8 cellular contexts compared by ENCODE assay signal in the genomic region with DNA sequence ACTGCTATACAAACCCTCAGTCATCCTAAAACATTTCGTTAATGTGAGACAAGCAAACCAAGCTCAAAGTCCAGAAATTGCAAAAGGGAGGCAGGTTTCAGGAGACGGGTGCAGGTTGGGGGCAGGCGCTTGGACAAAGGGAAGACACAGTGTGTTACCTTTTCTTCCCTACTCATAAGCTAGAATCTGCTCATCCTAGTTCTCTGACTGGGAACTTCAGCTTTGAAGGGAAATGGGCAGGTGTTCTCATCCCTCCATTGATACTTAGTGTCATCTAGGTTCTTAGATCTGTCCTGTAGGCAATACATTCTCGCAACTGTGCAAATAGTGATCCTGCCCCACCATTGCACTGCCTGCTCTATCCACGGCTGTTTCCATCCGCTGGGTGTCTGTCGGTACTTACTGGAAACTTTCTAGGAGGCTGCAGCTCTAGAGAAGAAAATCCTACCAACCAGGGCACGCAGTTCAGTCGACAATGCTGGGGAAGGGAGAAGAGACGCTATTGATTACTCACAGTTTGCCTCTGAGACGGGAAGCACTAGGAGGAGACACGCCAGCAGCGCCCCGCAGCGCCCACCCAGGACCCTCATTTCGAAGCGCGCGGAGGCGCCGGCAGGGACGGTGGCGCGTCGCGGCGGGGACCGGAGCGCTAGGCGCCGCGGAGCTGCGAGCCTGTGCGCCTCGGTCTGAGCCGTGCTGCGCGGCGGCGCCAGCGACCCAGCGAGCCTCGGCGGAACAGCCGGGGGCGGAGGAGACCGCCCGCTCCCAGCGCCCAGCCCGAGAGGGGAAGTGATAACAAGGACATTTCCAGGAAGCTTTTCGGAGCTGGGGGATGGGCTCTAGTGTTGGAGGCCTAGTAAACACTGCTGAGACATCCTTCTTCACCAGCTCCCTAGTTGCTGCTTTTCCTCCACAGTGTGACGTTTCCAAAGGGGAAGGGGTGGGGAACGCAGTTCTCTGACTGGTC. TPM values are rescaled to one million over a fixed set of nuclear protein-coding genes. Genes with fewer than 3 reads are reported as not detected.
DNase-seq lines count a peak whose midpoint lies in the region; ATAC-seq lines count a peak whose summit lies in the region.

A gene (minus strand): TSS at position 737 of the 967 bp plus-strand sequence. CDS start 147 bp downstream, at position 590.

- 2% methylated on average over 46 of the region's 53 CpGs for WGBS in mesenchymal stem cell

- peaks cover 0 to 18% (median 13%) of the 10 kb centered on the region in 11 experiments; a peak in 12 of 22 replicates for H3K27me3 ChIP-seq in BLaER1 treated with 17β-estradiol and CSF1 and Interleukin-3, amounts not matched to agents 10 nM and 100 nM
- no peaks in the 10 kb centered on the region for H3K27me3 ChIP-seq in mesenchymal stem cell (ENCODE audit: control insufficient read depth in 1 of 2, insufficient read depth in 1 of 2, low read length in 2 of 2)

- no peaks in the 10 kb centered on the region for H3K36me3 ChIP-seq in BLaER1 treated with 17β-estradiol and CSF1 and Interleukin-3, amounts not matched to agents 10 nM and 100 nM
- no peaks in the 10 kb centered on the region for H3K36me3 ChIP-seq in mesenchymal stem cell (ENCODE audit: control insufficient read depth in 1 of 2, insufficient read depth in 2 of 2, low read depth in 1 of 2, low read length in 2 of 2)

- H3K4me2 ChIP-seq in BLaER1 treated with 17β-estradiol and CSF1 and Interleukin-3, amounts not matched to agents 10 nM and 100 nM: peak within 1 kb of the TSS; percentile 84 to 90 (median 87)
- peak within 1 kb of the TSS; percentile 96 for H3K4me2 ChIP-seq in mesenchymal stem cell (ENCODE audit: low read length, poor library complexity, severe bottlenecking)

- H2BK12ac ChIP-seq in mesenchymal stem cell (ENCODE audit: low read length in 2 of 2): peak within 1 kb of the TSS; percentile 47 to 97

- H2AFZ ChIP-seq in mesenchymal stem cell (ENCODE audit: low read depth, low read length): peak within 1 kb of the TSS; percentile 73

- peak; percentile 90 for ATAC-seq in GM19328 (IDR thresholded peaks at IDR 0.05; ENCODE audit: unreplicated experiment)
- ATAC-seq in HG03439 (IDR thresholded peaks at IDR 0.05; ENCODE audit: unreplicated experiment): peak; percentile 91

- H2AK5ac ChIP-seq in mesenchymal stem cell (ENCODE audit: low read length, severe bottlenecking): no peak within 1 kb of the TSS

- H2BK15ac ChIP-seq in mesenchymal stem cell (ENCODE audit: low read depth, poor library complexity, severe bottlenecking): no peak within 1 kb of the TSS

- H4K91ac ChIP-seq in mesenchymal stem cell (ENCODE audit: low read length): peak within 1 kb of the TSS; percentile 73

- DNase-seq in NOMO-1 (lab: John Stamatoyannopoulos, UW; ENCODE audit: unreplicated experiment in 2 of 2): peak; percentile 47 to 49
- DNase-seq in activated T-cell treated with anti-CD3 and anti-CD28 coated beads for 1 hour (ENCODE audit: low read depth): peak; percentile 10
- peak; percentile 65 for DNase-seq in epidermal melanocyte (ENCODE audit: insufficient read length, low spot score)
- DNase-seq in mesenchymal stem cell: peak; percentile 94
- peak; percentile 1 for DNase-seq in stimulated activated CD8-positive, alpha-beta memory T cell treated with anti-CD3 and anti-CD28 coated beads, Interleukin-15, amount 100 ng/mL, for 1 hour (ENCODE audit: low read depth)

- H3K23ac ChIP-seq in mesenchymal stem cell (ENCODE audit: low read length in 2 of 2): no peak within 1 kb of the TSS

- H3K79me1 ChIP-seq in mesenchymal stem cell (replicated peaks; ENCODE audit: low read length, poor library complexity, severe bottlenecking): no peaks in the 10 kb centered on the region

- no peaks in the 10 kb centered on the region for H3K9me3 ChIP-seq in BLaER1 treated with 17β-estradiol and CSF1 and Interleukin-3, amounts not matched to agents 10 nM and 100 nM (replicated peaks in 1 of 11)
- H3K9me3 ChIP-seq in mesenchymal stem cell (ENCODE audit: control insufficient read depth, low read length): no peaks in the 10 kb centered on the region

- peak within 1 kb of the TSS; percentile 37 for H2BK5ac ChIP-seq in mesenchymal stem cell (ENCODE audit: low read depth, low read length, poor library complexity, severe bottlenecking)

- H3K4me3 ChIP-seq in BLaER1 treated with 17β-estradiol and CSF1 and Interleukin-3, amounts not matched to agents 10 nM and 100 nM: peak within 1 kb of the TSS; percentile 58 to 74 (median 66)
- peak within 1 kb of the TSS; percentile 75 to 96 for H3K4me3 ChIP-seq in mesenchymal stem cell (ENCODE audit: insufficient read depth in 1 of 2, low read depth in 1 of 2, low read length in 2 of 2)

- H3K14ac ChIP-seq in mesenchymal stem cell (ENCODE audit: low read length in 2 of 2): peak within 1 kb of the TSS in 1 of 2 experiments; percentile 64

- peak within 1 kb of the TSS; percentile 77 for H2BK120ac ChIP-seq in mesenchymal stem cell (ENCODE audit: low read depth, low read length)

- H3K9ac ChIP-seq in BLaER1 treated with 17β-estradiol and CSF1 and Interleukin-3, amounts not matched to agents 10 nM and 100 nM: peak within 1 kb of the TSS; percentile 67 to 86 (median 78)
- peak within 1 kb of the TSS; percentile 98 for H3K9ac ChIP-seq in mesenchymal stem cell (ENCODE audit: low read length)

- no peaks in the 10 kb centered on the region for H4K20me1 ChIP-seq in BLaER1 treated with 17β-estradiol and CSF1 and Interleukin-3, amounts not matched to agents 10 nM and 100 nM

- peak within 1 kb of the TSS; percentile 96 for H4K8ac ChIP-seq in mesenchymal stem cell (ENCODE audit: low read length)

- peak within 1 kb of the TSS; percentile 29 to 46 for H3K4ac ChIP-seq in mesenchymal stem cell (ENCODE audit: low read depth in 1 of 2, low read length in 2 of 2)

- H3K27ac ChIP-seq in BLaER1 treated with 17β-estradiol and CSF1 and Interleukin-3, amounts not matched to agents 10 nM and 100 nM: peak within 1 kb of the TSS; percentile 54 to 87 (median 72); a peak in 21 of 22 replicates
- peak within 1 kb of the TSS; percentile 83 for H3K27ac ChIP-seq in mesenchymal stem cell (ENCODE audit: low read length, poor library complexity, severe bottlenecking)

- H3K4me1 ChIP-seq in BLaER1 treated with 17β-estradiol and CSF1 and Interleukin-3, amounts not matched to agents 10 nM and 100 nM: peaks cover 0 to 23% (median 10%) of the 10 kb centered on the region in 10 experiments; a peak in 14 of 20 replicates
- H3K4me1 ChIP-seq in mesenchymal stem cell (ENCODE audit: control insufficient read depth, insufficient read depth, low read depth, low read length): peaks cover 1% of the 10 kb centered on the region

- H3K18ac ChIP-seq in mesenchymal stem cell (ENCODE audit: low read depth in 1 of 2, low read length in 2 of 2): peak within 1 kb of the TSS; percentile 68 to 98

RNA-seq across cellular contexts. Expression of the gene that starts here (rescaled TPM):
- 51.3 TPM for polyA plus RNA-seq in mesenchymal stem cell (2013, experiment 1 of 2)
- 55.4 TPM for polyA plus RNA-seq in mesenchymal stem cell (2013, experiment 2 of 2)

Comparison
In these comparisons a context has a peak if more than half of its experiments do, and no peak if none do; other contexts are left out.
1. Peak in every context shown above with its lines: DNase-seq, ATAC-seq, H3K4me3 ChIP-seq and H3K27ac ChIP-seq.
2. DNase-seq: peak in every context shown above with its lines; median percentile 94 in mesenchymal stem cell; 65 in epidermal melanocyte; 48 in NOMO-1; 10 in activated T-cell treated with anti-CD3 and anti-CD28 coated beads for 1 hour; 1 in stimulated activated CD8-positive, alpha-beta memory T cell treated with anti-CD3 and anti-CD28 coated beads, Interleukin-15, amount 100 ng/mL, for 1 hour.